In genomic region chr15:88620995-88621772, GRCh38 we compare ENCODE assay signal across 1 cellular context.
TF ChIP-seq lines count a peak whose summit lies in the region.

A gene with protein sequence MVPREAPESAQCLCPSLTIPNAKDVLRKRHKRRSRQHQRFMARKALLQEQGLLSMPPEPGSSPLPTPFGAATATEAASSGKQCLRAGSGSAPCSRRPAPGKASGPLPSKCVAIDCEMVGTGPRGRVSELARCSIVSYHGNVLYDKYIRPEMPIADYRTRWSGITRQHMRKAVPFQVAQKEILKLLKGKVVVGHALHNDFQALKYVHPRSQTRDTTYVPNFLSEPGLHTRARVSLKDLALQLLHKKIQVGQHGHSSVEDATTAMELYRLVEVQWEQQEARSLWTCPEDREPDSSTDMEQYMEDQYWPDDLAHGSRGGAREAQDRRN (plus strand): TSS chr15:88621340. CDS start chr15:88626210, 4,870 bp downstream.

TF ChIP-seq in HepG2, 621 proteins besides CTCF, POLR2A, EP300 and RAD21 (continued from another document and continues in another):
- TF ChIP-seq ZNF616 (CRISPR knock-in tag; IDR thresholded peaks at IDR 0.05; ENCODE audit: low read depth) (no peak), KLF12 (CRISPR knock-in tag; IDR thresholded peaks at IDR 0.05; ENCODE audit: borderline replicate concordance) (peak; percentile 85; the same call in 1 of the 2 replicates), EZH2 (conservative IDR thresholded peaks at IDR 0.05; ENCODE audit: low read depth, low read length) (no peak), ZNF501 (CRISPR knock-in tag; IDR thresholded peaks at IDR 0.05) (peak; percentile 36), ELF3 (CRISPR knock-in tag; IDR thresholded peaks at IDR 0.05) (peak; percentile 41; the same call in 1 of the 2 replicates), BRD4 (CRISPR knock-in tag; IDR thresholded peaks at IDR 0.05) (peak; percentile 85), ZNF503 (CRISPR knock-in tag; IDR thresholded peaks at IDR 0.05) (0 out of 2 replicates have a peak, but pooled peaks have one; percentile 25), RFX5 (IDR thresholded peaks at IDR 0.05; ENCODE audit: low read depth, low read length) (peak; percentile 53; the same call in 1 of the 2 replicates), HNRNPL (IDR thresholded peaks at IDR 0.05; ENCODE audit: low read depth, low read length) (no peak), TEAD3 (CRISPR knock-in tag; optimal IDR thresholded peaks at IDR 0.05; ENCODE audit: borderline replicate concordance) (peak; percentile 32), GABPB1 (CRISPR knock-in tag; IDR thresholded peaks at IDR 0.05) (peak; percentile 94), ZNF10 (CRISPR knock-in tag; IDR thresholded peaks at IDR 0.05; ENCODE audit: borderline replicate concordance, low read depth) (no peak), SMAD1 (CRISPR knock-in tag; IDR thresholded peaks at IDR 0.05; ENCODE audit: borderline replicate concordance, low read depth) (0 out of 2 replicates have a peak, but pooled peaks have one; percentile 61), ATF5 (CRISPR knock-in tag; IDR thresholded peaks at IDR 0.05; ENCODE audit: low read depth) (no peak), NKX3-1 (CRISPR knock-in tag; IDR thresholded peaks at IDR 0.05) (peak; percentile 69; the same call in 1 of the 2 replicates), ZNF776 (CRISPR knock-in tag; IDR thresholded peaks at IDR 0.05) (peak; percentile 75; the same call in 1 of the 2 replicates), ZNF121 (CRISPR knock-in tag; IDR thresholded peaks at IDR 0.05) (no peak), ZNF800 (CRISPR knock-in tag; IDR thresholded peaks at IDR 0.05) (no peak), MYNN (CRISPR knock-in tag; IDR thresholded peaks at IDR 0.05; ENCODE audit: low read depth) (no peak), ZNF564 (CRISPR knock-in tag; IDR thresholded peaks at IDR 0.05) (no peak), ZNF124 (CRISPR knock-in tag; IDR thresholded peaks at IDR 0.05) (0 out of 2 replicates have a peak, but pooled peaks have one; percentile 19), ETV6 (CRISPR knock-in tag; conservative IDR thresholded peaks at IDR 0.05) (peak; percentile 37; the same call in 1 of the 2 replicates), BHLHE40 (IDR thresholded peaks at IDR 0.05; ENCODE audit: low read length) (peak; percentile 83), NFKBIZ (CRISPR knock-in tag; IDR thresholded peaks at IDR 0.05) (no peak), MIXL1 (CRISPR knock-in tag; IDR thresholded peaks at IDR 0.05) (no peak), ZNF773 (CRISPR knock-in tag; IDR thresholded peaks at IDR 0.05; ENCODE audit: borderline replicate concordance) (peak; percentile 45; the same call in 1 of the 2 replicates), HOXD1 (CRISPR knock-in tag; IDR thresholded peaks at IDR 0.05) (peak; percentile 59; the same call in 1 of the 2 replicates), ZNF775 (CRISPR knock-in tag; IDR thresholded peaks at IDR 0.05; ENCODE audit: borderline replicate concordance) (no peak), ASH2L (IDR thresholded peaks at IDR 0.05; ENCODE audit: insufficient read length, low read depth, low read length) (peak; percentile 39), ZNF652 (CRISPR knock-in tag; IDR thresholded peaks at IDR 0.05; ENCODE audit: borderline replicate concordance, low read depth) (no peak)
- TF ChIP-seq, protein P1, sequence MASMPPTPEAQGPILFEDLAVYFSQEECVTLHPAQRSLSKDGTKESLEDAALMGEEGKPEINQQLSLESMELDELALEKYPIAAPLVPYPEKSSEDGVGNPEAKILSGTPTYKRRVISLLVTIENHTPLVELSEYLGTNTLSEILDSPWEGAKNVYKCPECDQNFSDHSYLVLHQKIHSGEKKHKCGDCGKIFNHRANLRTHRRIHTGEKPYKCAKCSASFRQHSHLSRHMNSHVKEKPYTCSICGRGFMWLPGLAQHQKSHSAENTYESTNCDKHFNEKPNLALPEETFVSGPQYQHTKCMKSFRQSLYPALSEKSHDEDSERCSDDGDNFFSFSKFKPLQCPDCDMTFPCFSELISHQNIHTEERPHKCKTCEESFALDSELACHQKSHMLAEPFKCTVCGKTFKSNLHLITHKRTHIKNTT (CRISPR knock-in tag; IDR thresholded peaks at IDR 0.05) = no peak
- TF ChIP-seq, protein P2, sequence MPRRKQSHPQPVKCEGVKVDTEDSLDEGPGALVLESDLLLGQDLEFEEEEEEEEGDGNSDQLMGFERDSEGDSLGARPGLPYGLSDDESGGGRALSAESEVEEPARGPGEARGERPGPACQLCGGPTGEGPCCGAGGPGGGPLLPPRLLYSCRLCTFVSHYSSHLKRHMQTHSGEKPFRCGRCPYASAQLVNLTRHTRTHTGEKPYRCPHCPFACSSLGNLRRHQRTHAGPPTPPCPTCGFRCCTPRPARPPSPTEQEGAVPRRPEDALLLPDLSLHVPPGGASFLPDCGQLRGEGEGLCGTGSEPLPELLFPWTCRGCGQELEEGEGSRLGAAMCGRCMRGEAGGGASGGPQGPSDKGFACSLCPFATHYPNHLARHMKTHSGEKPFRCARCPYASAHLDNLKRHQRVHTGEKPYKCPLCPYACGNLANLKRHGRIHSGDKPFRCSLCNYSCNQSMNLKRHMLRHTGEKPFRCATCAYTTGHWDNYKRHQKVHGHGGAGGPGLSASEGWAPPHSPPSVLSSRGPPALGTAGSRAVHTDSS (CRISPR knock-in tag; conservative IDR thresholded peaks at IDR 0.05) = no peak
- TF ChIP-seq, protein P3, sequence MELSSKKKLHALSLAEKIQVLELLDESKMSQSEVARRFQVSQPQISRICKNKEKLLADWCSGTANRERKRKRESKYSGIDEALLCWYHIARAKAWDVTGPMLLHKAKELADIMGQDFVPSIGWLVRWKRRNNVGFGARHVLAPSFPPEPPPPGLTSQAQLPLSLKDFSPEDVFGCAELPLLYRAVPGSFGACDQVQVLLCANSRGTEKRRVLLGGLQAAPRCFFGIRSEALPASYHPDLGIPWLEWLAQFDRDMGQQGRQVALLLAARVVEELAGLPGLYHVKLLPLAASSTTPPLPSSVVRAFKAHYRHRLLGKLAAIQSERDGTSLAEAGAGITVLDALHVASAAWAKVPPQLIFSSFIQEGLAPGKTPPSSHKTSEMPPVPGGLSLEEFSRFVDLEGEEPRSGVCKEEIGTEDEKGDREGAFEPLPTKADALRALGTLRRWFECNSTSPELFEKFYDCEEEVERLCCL (CRISPR knock-in tag; IDR thresholded peaks at IDR 0.05; ENCODE audit: borderline replicate concordance) = no peak; the same call in 1 of the 2 replicates
- TF ChIP-seq, protein P4, sequence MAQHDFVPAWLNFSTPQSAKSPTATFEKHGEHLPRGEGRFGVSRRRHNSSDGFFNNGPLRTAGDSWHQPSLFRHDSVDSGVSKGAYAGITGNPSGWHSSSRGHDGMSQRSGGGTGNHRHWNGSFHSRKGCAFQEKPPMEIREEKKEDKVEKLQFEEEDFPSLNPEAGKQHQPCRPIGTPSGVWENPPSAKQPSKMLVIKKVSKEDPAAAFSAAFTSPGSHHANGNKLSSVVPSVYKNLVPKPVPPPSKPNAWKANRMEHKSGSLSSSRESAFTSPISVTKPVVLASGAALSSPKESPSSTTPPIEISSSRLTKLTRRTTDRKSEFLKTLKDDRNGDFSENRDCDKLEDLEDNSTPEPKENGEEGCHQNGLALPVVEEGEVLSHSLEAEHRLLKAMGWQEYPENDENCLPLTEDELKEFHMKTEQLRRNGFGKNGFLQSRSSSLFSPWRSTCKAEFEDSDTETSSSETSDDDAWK (CRISPR knock-in tag; IDR thresholded peaks at IDR 0.05) = no peak
- TF ChIP-seq, protein P5, sequence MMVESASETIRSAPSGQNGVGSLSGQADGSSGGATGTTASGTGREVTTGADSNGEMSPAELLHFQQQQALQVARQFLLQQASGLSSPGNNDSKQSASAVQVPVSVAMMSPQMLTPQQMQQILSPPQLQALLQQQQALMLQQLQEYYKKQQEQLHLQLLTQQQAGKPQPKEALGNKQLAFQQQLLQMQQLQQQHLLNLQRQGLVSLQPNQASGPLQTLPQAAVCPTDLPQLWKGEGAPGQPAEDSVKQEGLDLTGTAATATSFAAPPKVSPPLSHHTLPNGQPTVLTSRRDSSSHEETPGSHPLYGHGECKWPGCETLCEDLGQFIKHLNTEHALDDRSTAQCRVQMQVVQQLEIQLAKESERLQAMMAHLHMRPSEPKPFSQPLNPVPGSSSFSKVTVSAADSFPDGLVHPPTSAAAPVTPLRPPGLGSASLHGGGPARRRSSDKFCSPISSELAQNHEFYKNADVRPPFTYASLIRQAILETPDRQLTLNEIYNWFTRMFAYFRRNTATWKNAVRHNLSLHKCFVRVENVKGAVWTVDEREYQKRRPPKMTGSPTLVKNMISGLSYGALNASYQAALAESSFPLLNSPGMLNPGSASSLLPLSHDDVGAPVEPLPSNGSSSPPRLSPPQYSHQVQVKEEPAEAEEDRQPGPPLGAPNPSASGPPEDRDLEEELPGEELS (CRISPR knock-in tag; IDR thresholded peaks at IDR 0.05) = 0 out of 2 replicates have a peak, but pooled peaks have one; percentile 18
- TF ChIP-seq, protein P6, sequence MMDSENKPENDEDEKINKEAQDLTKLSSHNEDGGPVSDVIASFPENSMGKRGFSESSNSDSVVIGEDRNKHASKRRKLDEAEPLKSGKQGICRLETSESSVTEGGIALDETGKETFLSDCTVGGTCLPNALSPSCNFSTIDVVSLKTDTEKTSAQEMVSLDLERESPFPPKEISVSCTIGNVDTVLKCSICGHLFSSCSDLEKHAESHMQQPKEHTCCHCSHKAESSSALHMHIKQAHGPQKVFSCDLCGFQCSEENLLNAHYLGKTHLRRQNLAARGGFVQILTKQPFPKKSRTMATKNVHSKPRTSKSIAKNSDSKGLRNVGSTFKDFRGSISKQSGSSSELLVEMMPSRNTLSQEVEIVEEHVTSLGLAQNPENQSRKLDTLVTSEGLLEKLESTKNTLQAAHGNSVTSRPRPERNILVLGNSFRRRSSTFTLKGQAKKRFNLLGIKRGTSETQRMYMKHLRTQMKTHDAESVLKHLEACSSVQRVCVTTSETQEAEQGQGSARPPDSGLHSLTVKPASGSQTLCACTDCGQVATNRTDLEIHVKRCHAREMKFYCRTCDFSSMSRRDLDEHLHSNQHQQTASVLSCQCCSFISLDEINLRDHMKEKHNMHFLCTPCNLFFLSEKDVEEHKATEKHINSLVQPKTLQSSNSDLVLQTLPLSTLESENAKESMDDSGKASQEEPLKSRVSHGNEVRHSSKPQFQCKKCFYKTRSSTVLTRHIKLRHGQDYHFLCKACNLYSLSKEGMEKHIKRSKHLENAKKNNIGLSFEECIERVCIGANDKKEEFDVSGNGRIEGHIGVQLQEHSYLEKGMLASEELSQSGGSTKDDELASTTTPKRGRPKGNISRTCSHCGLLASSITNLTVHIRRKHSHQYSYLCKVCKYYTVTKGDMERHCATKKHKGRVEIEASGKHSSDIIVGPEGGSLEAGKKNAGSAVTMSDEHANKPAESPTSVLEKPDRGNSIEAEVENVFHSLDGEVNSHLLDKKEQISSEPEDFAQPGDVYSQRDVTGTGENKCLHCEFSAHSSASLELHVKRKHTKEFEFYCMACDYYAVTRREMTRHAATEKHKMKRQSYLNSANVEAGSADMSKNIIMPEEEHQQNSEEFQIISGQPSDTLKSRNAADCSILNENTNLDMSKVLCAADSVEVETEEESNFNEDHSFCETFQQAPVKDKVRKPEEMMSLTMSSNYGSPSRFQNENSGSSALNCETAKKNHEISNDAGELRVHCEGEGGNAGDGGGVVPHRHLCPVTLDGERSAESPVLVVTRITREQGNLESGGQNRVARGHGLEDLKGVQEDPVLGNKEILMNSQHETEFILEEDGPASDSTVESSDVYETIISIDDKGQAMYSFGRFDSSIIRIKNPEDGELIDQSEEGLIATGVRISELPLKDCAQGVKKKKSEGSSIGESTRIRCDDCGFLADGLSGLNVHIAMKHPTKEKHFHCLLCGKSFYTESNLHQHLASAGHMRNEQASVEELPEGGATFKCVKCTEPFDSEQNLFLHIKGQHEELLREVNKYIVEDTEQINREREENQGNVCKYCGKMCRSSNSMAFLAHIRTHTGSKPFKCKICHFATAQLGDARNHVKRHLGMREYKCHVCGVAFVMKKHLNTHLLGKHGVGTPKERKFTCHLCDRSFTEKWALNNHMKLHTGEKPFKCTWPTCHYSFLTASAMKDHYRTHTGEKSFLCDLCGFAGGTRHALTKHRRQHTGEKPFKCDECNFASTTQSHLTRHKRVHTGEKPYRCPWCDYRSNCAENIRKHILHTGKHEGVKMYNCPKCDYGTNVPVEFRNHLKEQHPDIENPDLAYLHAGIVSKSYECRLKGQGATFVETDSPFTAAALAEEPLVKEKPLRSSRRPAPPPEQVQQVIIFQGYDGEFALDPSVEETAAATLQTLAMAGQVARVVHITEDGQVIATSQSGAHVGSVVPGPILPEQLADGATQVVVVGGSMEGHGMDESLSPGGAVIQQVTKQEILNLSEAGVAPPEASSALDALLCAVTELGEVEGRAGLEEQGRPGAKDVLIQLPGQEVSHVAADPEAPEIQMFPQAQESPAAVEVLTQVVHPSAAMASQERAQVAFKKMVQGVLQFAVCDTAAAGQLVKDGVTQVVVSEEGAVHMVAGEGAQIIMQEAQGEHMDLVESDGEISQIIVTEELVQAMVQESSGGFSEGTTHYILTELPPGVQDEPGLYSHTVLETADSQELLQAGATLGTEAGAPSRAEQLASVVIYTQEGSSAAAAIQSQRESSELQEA (CRISPR knock-in tag; IDR thresholded peaks at IDR 0.05; ENCODE audit: not compliant biosample characterization) = peak; percentile 92
